Comparison of ENCODE assay signal across 19 cellular contexts in genomic region chr14:71918955-71919354, GRCh38. TPM values are rescaled to one million over a fixed set of nuclear protein-coding genes. Genes with fewer than 3 reads are reported as not detected.
DNase-seq lines count a peak whose midpoint lies in the region; ATAC-seq and TF ChIP-seq lines count a peak whose summit lies in the region.
"Had no signal": no experiment of that assay in that cellular context is flagged by ENCODE, and none has a peak within 500 bp of the region (broad histone marks: within the 10 kb centered on the region; RNA-seq: fewer than 3 reads in every experiment).

No MANE protein-coding gene starts in this region.

- intact Hi-C loops in A673 (cut with micrococcal nuclease; ENCODE audit: unreplicated experiment) (no loop called here), Calu3 (cut with micrococcal nuclease; ENCODE audit: unreplicated experiment) (no loop called here)

- H3K4me3 Mint-ChIP-seq in GM23338 (no peak overlapping the region), Calu3 (ENCODE audit: low read depth, unreplicated experiment) (no peak overlapping the region), T-cell (no peak overlapping the region)
- H3K4me3 Mint-ChIP-seq: activated CD8-positive, alpha-beta T cell treated with anti-CD3 and anti-CD28 coated beads, Interleukin-2, amount 10 ng/mL, durations not matched to agents 7 days and 5 days; activated T-helper 1 cell treated with anti-CD3 and anti-CD28 coated beads, Interleukin-12 subunit alpha, Interleukin-12 subunit beta, Interleukin-2, Interleukin-4 antibody, amounts not matched to agents 30 ng/mL and 10 ng/mL and 1 ng/mL, durations not matched to agents 14 hours and 24 hours and 36 hours; central memory CD8-positive, alpha-beta T cell had no signal

- no peaks in the 10 kb centered on the region for H3K9me2 ChIP-seq in GM23338 (ENCODE audit: insufficient read depth)
- H3K9me2 ChIP-seq in hepatocyte (replicated peaks; ENCODE audit: insufficient read depth): no peaks in the 10 kb centered on the region

- H3K27me3 ChIP-seq in A673 (replicated peaks; ENCODE audit: insufficient read depth, low read depth, low read length, poor library complexity) (no peaks in the 10 kb centered on the region), GM23338 (ENCODE audit: insufficient read depth) (no peaks in the 10 kb centered on the region), hepatocyte (no peaks in the 10 kb centered on the region)

- H3K27me3 Mint-ChIP-seq in GM23338 (ENCODE audit: insufficient read depth, low read depth, poor library complexity) (peaks cover 4% of the 10 kb centered on the region), Calu3 (ENCODE audit: unreplicated experiment) (peaks cover 72% of the 10 kb centered on the region), T-cell (peaks cover 23 to 31% of the 10 kb centered on the region in 2 donors)

- ATAC-seq in GM23338 (peak; percentile 98), T-cell (replicated peaks in 1 of 4) (no peak)
- ATAC-seq: activated CD8-positive, alpha-beta T cell treated with anti-CD3 and anti-CD28 coated beads, Interleukin-2, amount 10 ng/mL, durations not matched to agents 7 days and 5 days had no signal

- H3K4me1 ChIP-seq in A673 (ENCODE audit: insufficient read depth, low read length, poor library complexity, severe bottlenecking) (peaks cover 3% of the 10 kb centered on the region), GM23338 (ENCODE audit: insufficient read depth) (no peaks in the 10 kb centered on the region; the same call in 1 of the 2 replicates), hepatocyte (ENCODE audit: insufficient read depth) (no peaks in the 10 kb centered on the region)

- H3K9me3 Mint-ChIP-seq in GM23338 (no peaks in the 10 kb centered on the region), Calu3 (ENCODE audit: low read depth, unreplicated experiment) (peaks cover 3% of the 10 kb centered on the region), T-cell (peaks cover 0 to 5% (median 0%) of the 10 kb centered on the region in 3 donors)
- H3K9me3 Mint-ChIP-seq: central memory CD8-positive, alpha-beta T cell had no signal

- TF ChIP-seq CTCF in A673 (conservative IDR thresholded peaks at IDR 0.05; ENCODE audit: low read depth, low read length) (no peak), GM23338 (conservative IDR thresholded peaks at IDR 0.05; ENCODE audit: low read depth in 2 of 2) (no peak), hepatocyte (IDR thresholded peaks at IDR 0.05; ENCODE audit: poor library complexity) (no peak), Calu3 (IDR thresholded peaks at IDR 0.05; ENCODE audit: unreplicated experiment) (no peak)

- H3K4me2 ChIP-seq in GM23338: no peak overlapping the region
- H3K4me2 ChIP-seq in hepatocyte: peak overlapping the region; percentile 32
- H3K4me2 ChIP-seq: KMS-11 had no signal

- H3K36me3 Mint-ChIP-seq in GM23338 (ENCODE audit: low read depth) (no peaks in the 10 kb centered on the region; the same call in 2 of the 3 replicates), Calu3 (ENCODE audit: insufficient read depth, unreplicated experiment) (no peaks in the 10 kb centered on the region), T-cell (no peaks in the 10 kb centered on the region)

- BruUV-seq in A673 (replicated peaks; lab: Mats Ljungman, UMichigan) (no TSS peak), Calu3 (replicated peaks; lab: Mats Ljungman, UMichigan) (no TSS peak)

- WGBS in hepatocyte (ENCODE audit: low lambda C conversion rate, missing lambda C conversion rate): 23% methylated on average over 3 of the region's 3 CpGs

- no peaks in the 10 kb centered on the region for H3K9me3 ChIP-seq in A673 (ENCODE audit: low read depth, low read length, poor library complexity, severe bottlenecking)
- no peaks in the 10 kb centered on the region for H3K9me3 ChIP-seq in hepatocyte (ENCODE audit: low read depth)

- H3K27ac Mint-ChIP-seq in GM23338 (0 out of 2 replicates have a peak overlapping the region, but pooled peaks have one; percentile 20), Calu3 (ENCODE audit: unreplicated experiment) (no peak overlapping the region), T-cell (no peak overlapping the region)
- H3K27ac Mint-ChIP-seq: activated CD8-positive, alpha-beta T cell treated with anti-CD3 and anti-CD28 coated beads, Interleukin-2, amount 10 ng/mL, durations not matched to agents 7 days and 5 days; activated T-helper 1 cell treated with anti-CD3 and anti-CD28 coated beads, Interleukin-12 subunit alpha, Interleukin-12 subunit beta, Interleukin-2, Interleukin-4 antibody, amounts not matched to agents 30 ng/mL and 10 ng/mL and 1 ng/mL, durations not matched to agents 14 hours and 24 hours and 36 hours had no signal

- H3K79me2 ChIP-seq in GM23338 (replicated peaks; ENCODE audit: insufficient read depth): no peaks in the 10 kb centered on the region
- H3K79me2 ChIP-seq in hepatocyte: no peaks in the 10 kb centered on the region

- H3K4me3 ChIP-seq in A673 (ENCODE audit: low read depth, low read length, poor library complexity, severe bottlenecking) (no peak overlapping the region), GM23338 (no peak overlapping the region), hepatocyte (no peak overlapping the region)

- H2AFZ ChIP-seq in GM23338: no peak overlapping the region
- no peak overlapping the region for H2AFZ ChIP-seq in hepatocyte

- no peaks in the 10 kb centered on the region for H4K20me1 ChIP-seq in GM23338 (replicated peaks; ENCODE audit: insufficient read depth)
- no peaks in the 10 kb centered on the region for H4K20me1 ChIP-seq in hepatocyte (ENCODE audit: insufficient read depth, poor library complexity, severe bottlenecking)

- H3F3A ChIP-seq in GM23338 (replicated peaks; ENCODE audit: low read depth): no peaks in the 10 kb centered on the region

- DNase-seq in A673 (ENCODE audit: low spot score) (peak; percentile 77), GM23338 (ENCODE audit: low spot score) (peak; percentile 69), NCI-H69 (lab: John Stamatoyannopoulos, UW) (peak; percentile 61), hepatocyte (ENCODE audit: low spot score) (peak; percentile 42), NCI-H1930 (lab: John Stamatoyannopoulos, UW) (no peak), Calu3 (no peak), T-cell (no peak)
- no peak for DNase-seq in activated effector memory CD4-positive, alpha-beta T cell treated with Interleukin-2 at 50 U/mL for 16 hours
- DNase-seq: activated CD8-positive, alpha-beta T cell treated with anti-CD3 and anti-CD28 coated beads, Interleukin-2, amount 10 ng/mL, durations not matched to agents 7 days and 5 days; NCI-H2029 treated with DMSO at 0.1 percent for 48 hours; retina had no signal

- H3K4me1 Mint-ChIP-seq in GM23338 (peaks cover 9% of the 10 kb centered on the region; the same call in 2 of the 3 replicates), Calu3 (ENCODE audit: low read depth, unreplicated experiment) (no peaks in the 10 kb centered on the region), T-cell (no peaks in the 10 kb centered on the region)
- H3K4me1 Mint-ChIP-seq: central memory CD8-positive, alpha-beta T cell had no signal

- POLR2A ChIA-PET in A673 (lab: Charles Lee; ENCODE audit: low non-redundant PET) (interaction anchor here (0.6 kb wide), 1 partner anchor 437 kb away, joined by 5 read pairs; no protein-coding TSS in a partner anchor), T-cell (lab: Charles Lee) (no interaction called here)

- peak overlapping the region; percentile 20 for H3K27ac ChIP-seq in A673 (ENCODE audit: low read depth, low read length, poor library complexity, severe bottlenecking)
- H3K27ac ChIP-seq in GM23338 (ENCODE audit: low read depth): no peak overlapping the region
- peak overlapping the region; percentile 11 for H3K27ac ChIP-seq in hepatocyte
- H3K27ac ChIP-seq: HL-60, KMS-11, VCaP had no signal

- H3K36me3 ChIP-seq in A673 (ENCODE audit: insufficient read depth, low read length, poor library complexity, severe bottlenecking): no peaks in the 10 kb centered on the region
- no peaks in the 10 kb centered on the region for H3K36me3 ChIP-seq in GM23338 (ENCODE audit: insufficient read depth)
- no peaks in the 10 kb centered on the region for H3K36me3 ChIP-seq in hepatocyte (replicated peaks; ENCODE audit: insufficient read depth, low read depth)

- CTCF ChIA-PET in A673 (lab: Charles Lee): no interaction called here
- CTCF ChIA-PET in Calu3 (lab: Charles Lee): no interaction called here
- CTCF ChIA-PET in T-cell (lab: Charles Lee): no interaction called here

TF ChIP-seq in GM23338, 12 proteins besides CTCF, POLR2A, EP300 and RAD21 (continues in another document):
- TF ChIP-seq REST (IDR thresholded peaks at IDR 0.05; ENCODE audit: unreplicated experiment) (no peak), ZNF331 (CRISPR knock-in tag; IDR thresholded peaks at IDR 0.05; ENCODE audit: low read depth) (no peak), ZNF114 (CRISPR knock-in tag; IDR thresholded peaks at IDR 0.05) (no peak), POLR2AphosphoS5 (IDR thresholded peaks at IDR 0.05; ENCODE audit: low read depth) (no peak), NANOG (IDR thresholded peaks at IDR 0.05; ENCODE audit: borderline replicate concordance) (no peak)

RNA-seq across cellular contexts. Expression of gene RGS6, which starts 13.3 kb away (rescaled TPM):
- total RNA-seq in A673 (2021) (not detected in 2 replicates), hepatocyte (0.87 and 1.7 TPM in 2 replicates), Calu3 (2022) (not detected in 2 replicates), T-cell (under 1 TPM in 1 of 5 donors, not detected in 4; 0.12 TPM)
- total RNA-seq in GM23338 (2014; rRNA removed; shearing (Covaris generic)): 0.83 and 2.4 TPM in 2 replicates
- polyA plus RNA-seq in GM23338 (2016; fragmentation: Nextera tagmentation; extraction: Ambion mirVana) (0.61 and 0.66 TPM in 2 replicates), hepatocyte (0.25 TPM in 1 of 2 replicates, not detected in the other)
- total RNA-seq: fibroblast of villous mesenchyme, lung microvascular endothelial cell, SK-MEL-5 had no signal

Comparison
In these comparisons a context has a peak if more than half of its experiments do, and no peak if none do; other contexts are left out.
1. DNase-seq: peak in A673 (single experiment), GM23338 (single experiment), NCI-H69 (single experiment) and hepatocyte (single experiment); none in NCI-H1930 (0 of 2), Calu3 (single experiment), T-cell (0 of 34) and activated effector memory CD4-positive, alpha-beta T cell treated with Interleukin-2 at 50 U/mL for 16 hours (single experiment).